ENCODE assay signal across 9 cellular contexts in genomic region chr5:73693573-73694061, GRCh38.
A peak's percentile ranks its signal among the peaks of the same experiment; 100 is the strongest.
DNase-seq lines count a peak whose midpoint lies in the region; ATAC-seq and TF ChIP-seq lines count a peak whose summit lies in the region.
"Had no signal": no experiment of that assay in that cellular context is flagged by ENCODE, and none has a peak within 500 bp of the region (broad histone marks: within the 10 kb centered on the region; RNA-seq: fewer than 3 reads in every experiment).

No MANE protein-coding gene starts in this region.

- intact Hi-C loops in Calu3 (cut with micrococcal nuclease; ENCODE audit: unreplicated experiment) (loop anchor here (1.0 kb wide), 1 partner anchor 102 kb away; no protein-coding TSS in a partner anchor), PC-3 (cut with micrococcal nuclease) (loop anchor here (5.0 to 10.0 kb wide), 2 partner anchors 69 to 99 kb away; partner anchors contain the start of gene ARHGEF28), testis (cut with DNase I; ENCODE audit: low total_unique reads) (no loop called here)

- H3K27ac ChIP-seq in PC-3 (ENCODE audit: low read length) (no peak overlapping the region), testis (no peak overlapping the region)

- H3K9me3 ChIP-seq in PC-3 (ENCODE audit: low read length) = no peaks in the 10 kb centered on the region
- no peaks in the 10 kb centered on the region for H3K9me3 ChIP-seq in testis

- BruUV-seq in Calu3 (replicated peaks; lab: Mats Ljungman, UMichigan) = no TSS peak
- no TSS peak for BruUV-seq in PC-3 (replicated peaks; lab: Mats Ljungman, UMichigan)

- POLR2A ChIA-PET in PC-3 (lab: Charles Lee; ENCODE audit: unreplicated experiment) = no interaction called here

- H3K4me3 Mint-ChIP-seq in Calu3 (ENCODE audit: low read depth, unreplicated experiment) = no peak overlapping the region
- H3K4me3 Mint-ChIP-seq: IgD-negative memory B cell had no signal

- no peak overlapping the region for H3K4me2 ChIP-seq in PC-3 (ENCODE audit: low read length)

- H3K79me2 ChIP-seq in PC-3 (ENCODE audit: low read length) = peaks cover 8% of the 10 kb centered on the region; the same call in 1 of the 2 replicates

- H3K27me3 Mint-ChIP-seq in Calu3 (ENCODE audit: unreplicated experiment) = no peaks in the 10 kb centered on the region

- no peak overlapping the region for H3K27ac Mint-ChIP-seq in Calu3 (ENCODE audit: unreplicated experiment)
- H3K27ac Mint-ChIP-seq: IgD-negative memory B cell had no signal

- ATAC-seq in GM21526 (IDR thresholded peaks at IDR 0.05; ENCODE audit: low FRiP score, unreplicated experiment) = peak; percentile 11
- ATAC-seq in PC-3 = no peak
- ATAC-seq in HG02623 (IDR thresholded peaks at IDR 0.05; ENCODE audit: unreplicated experiment) = no peak

- peak; percentile 60 for TF ChIP-seq CTCF in Calu3 (IDR thresholded peaks at IDR 0.05; ENCODE audit: unreplicated experiment)
- peak; percentile 58 for TF ChIP-seq CTCF in PC-3 (conservative IDR thresholded peaks at IDR 0.05; ENCODE audit: low read depth, low read length)
- peak in 2 of 3 experiments; percentile 33 to 43 for TF ChIP-seq CTCF in testis (IDR thresholded peaks at IDR 0.05)

- no peaks in the 10 kb centered on the region for H3K9me3 Mint-ChIP-seq in Calu3 (ENCODE audit: low read depth, unreplicated experiment)

- CTCF ChIA-PET in Calu3 (lab: Charles Lee) (interaction anchor here (0.6 to 3.4 kb wide), 9 partner anchors 10 to 103 kb away, joined by 3 to 15 read pairs (median 4); partner anchors contain the start of gene ARHGEF28), PC-3 (lab: Charles Lee) (interaction anchor here (1.7 kb wide), 1 partner anchor 102 kb away, joined by 5 read pairs; no protein-coding TSS in a partner anchor)

- H3K27me3 ChIP-seq in PC-3 (ENCODE audit: low read length) (no peaks in the 10 kb centered on the region), testis (no peaks in the 10 kb centered on the region)

- H3K36me3 ChIP-seq in PC-3 (ENCODE audit: low read depth, low read length) = no peaks in the 10 kb centered on the region
- H3K36me3 ChIP-seq in testis (ENCODE audit: low read depth, missing control alignments) = no peaks in the 10 kb centered on the region

- peaks cover 60% of the 10 kb centered on the region for H3K4me1 Mint-ChIP-seq in Calu3 (ENCODE audit: low read depth, unreplicated experiment)
- H3K4me1 Mint-ChIP-seq: IgD-negative memory B cell had no signal

- no peaks in the 10 kb centered on the region for H3F3A ChIP-seq in PC-3 (ENCODE audit: low read length, unreplicated experiment)

- no peak overlapping the region for H3K9ac ChIP-seq in PC-3 (ENCODE audit: low read length)

- peaks cover 35% of the 10 kb centered on the region for H3K4me1 ChIP-seq in PC-3 (ENCODE audit: insufficient read depth, low read length)
- H3K4me1 ChIP-seq in testis = peaks cover 7% of the 10 kb centered on the region

- no peaks in the 10 kb centered on the region for H3K9me2 ChIP-seq in PC-3 (replicated peaks; ENCODE audit: low read length)

- no peak overlapping the region for H3K4me3 ChIP-seq in PC-3 (ENCODE audit: low read length)
- H3K4me3 ChIP-seq in testis = no peak overlapping the region

- no peak for TF ChIP-seq POLR2A in testis (IDR thresholded peaks at IDR 0.05)

- WGBS in testis, 2 donors = 58 to 62% methylated on average over 4 of the region's 4 CpGs

- no peaks in the 10 kb centered on the region for H4K20me1 ChIP-seq in PC-3 (ENCODE audit: low read length)

- DNase-seq in Calu3 (peak; percentile 51), PC-3 (peak; percentile 47), foreskin melanocyte (peak; percentile 21), testis (peak; percentile 33), NOMO-1 treated with DMSO at 0.1 percent for 48 hours (lab: John Stamatoyannopoulos, UW; ENCODE audit: unreplicated experiment) (no peak), SIG-M5 treated with dmso at 0.1 percent for 504 hours (lab: John Stamatoyannopoulos, UW; ENCODE audit: unreplicated experiment) (no peak)

- H2AFZ ChIP-seq in PC-3 (ENCODE audit: low read length) = no peak overlapping the region

- H3K36me3 Mint-ChIP-seq in Calu3 (ENCODE audit: insufficient read depth, unreplicated experiment) = peaks cover 5% of the 10 kb centered on the region
- H3K36me3 Mint-ChIP-seq: IgD-negative memory B cell had no signal

Comparison
In these comparisons a context has a peak if more than half of its experiments do, and no peak if none do; other contexts are left out.
1. DNase-seq: peak in Calu3 (single experiment), PC-3 (single experiment), foreskin melanocyte (single experiment) and testis (single experiment); none in NOMO-1 treated with DMSO at 0.1 percent for 48 hours (single experiment) and SIG-M5 treated with dmso at 0.1 percent for 504 hours (single experiment).
2. Peak in every context shown above with its lines, with median percentiles within 50 percentile points of each other: CTCF ChIP-seq.